29 cellular contexts compared by ENCODE assay signal in the genomic region with DNA sequence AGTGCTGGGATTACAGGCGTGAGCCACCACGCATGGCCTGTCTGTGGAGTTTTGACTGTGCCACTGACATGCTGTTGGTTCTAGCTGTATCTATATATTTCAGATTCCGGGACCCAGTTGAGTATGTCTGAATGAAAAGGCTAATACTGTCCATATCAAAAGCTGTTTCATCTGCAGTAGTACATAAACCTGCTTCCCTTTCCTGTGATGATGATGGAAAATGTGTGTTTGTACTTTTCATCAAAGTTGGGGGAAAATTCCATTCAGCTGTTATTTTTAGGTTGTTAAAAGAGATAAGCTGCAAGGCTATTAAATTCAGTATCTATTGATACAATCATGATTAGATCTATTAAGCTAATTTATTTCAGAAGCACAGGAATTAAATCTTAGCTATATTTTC.
"Had no signal": no experiment of that assay in that cellular context is flagged by ENCODE, and none has a peak within 500 bp of the region (broad histone marks: within the 10 kb centered on the region; RNA-seq: fewer than 3 reads in every experiment).

No MANE protein-coding gene starts in this region.

- H3K36me3 ChIP-seq: stomach, suprapubic skin, thoracic aorta, thyroid gland, tibial artery, tibial nerve, transverse colon, upper lobe of left lung, upper lobe of right lung, uterus, vagina had no signal

- H3K9me3 Mint-ChIP-seq: stimulated activated memory B cell treated with anti-CD40 and anti-IgM and Interleukin-4, amounts not matched to agents 10 μg/mL and 1 μg/mL and 100 μg/mL, for 72 hours; stimulated activated naive B cell treated with anti-CD40 and anti-IgM and Interleukin-4, amounts not matched to agents 10 μg/mL and 1 μg/mL and 100 μg/mL, for 72 hours; stimulated activated naive CD8-positive, alpha-beta T cell treated with anti-CD3 and anti-CD28 coated beads, Interleukin-15, amount 100 ng/mL, for 72 hours; stimulated activated naive CD8-positive, alpha-beta T cell treated with anti-CD3 and anti-CD28 coated beads, Interleukin-15, Interleukin-2, amounts not matched to agents 100 ng/mL and 50 ng/mL, for 24 hours; type B pancreatic cell had no signal

- H3K27ac ChIP-seq: stomach, suprapubic skin, testis, thoracic aorta, thyroid gland, tibial artery, tibial nerve, transverse colon, upper lobe of left lung, upper lobe of right lung, uterus, vagina had no signal

- H3K27me3 Mint-ChIP-seq: stimulated activated memory B cell treated with anti-CD40 and anti-IgM and Interleukin-4, amounts not matched to agents 10 μg/mL and 1 μg/mL and 100 μg/mL, for 72 hours had no signal

- H3K4me3 ChIP-seq: stomach, suprapubic skin, testis, thoracic aorta, thyroid gland, tibial artery, tibial nerve, transverse colon, upper lobe of left lung, upper lobe of right lung, uterus, vagina had no signal

- DNase-seq: stimulated activated CD4-positive, alpha-beta T cell treated with anti-CD3 and anti-CD28 coated beads, Interleukin-2, amount 100 ng/mL, for 48 hours; stimulated activated CD4-positive, alpha-beta T cell treated with anti-CD3 and anti-CD28 coated beads, Interleukin-4, amount 100 ng/mL, for 1 hour; stimulated activated CD4-positive, alpha-beta T cell treated with anti-CD3 and anti-CD28 coated beads, Interleukin-4, amount 100 ng/mL, for 24 hours; stimulated activated CD4-positive, alpha-beta T cell treated with anti-CD3 and anti-CD28 coated beads, Interleukin-4, amount 100 ng/mL, for 4 hours; stimulated activated CD8-positive, alpha-beta memory T cell treated with anti-CD3 and anti-CD28 coated beads, Interleukin-4, amount 100 ng/mL, for 48 hours; stimulated activated naive B cell treated with anti-CD40 and anti-IgM and Interleukin-4, amounts not matched to agents 10 μg/mL and 1 μg/mL and 100 μg/mL, for 72 hours; stimulated activated naive CD4-positive, alpha-beta T cell; stimulated activated naive CD4-positive, alpha-beta T cell treated with Interleukin-2 at 50 U/mL for 16 hours; stimulated activated naive CD8-positive, alpha-beta T cell treated with anti-CD3 and anti-CD28 coated beads, Interleukin-15, amount 100 ng/mL, for 72 hours; stimulated activated naive CD8-positive, alpha-beta T cell treated with anti-CD3 and anti-CD28 coated beads, Interleukin-15, Interleukin-2, amounts not matched to agents 100 U/mL and 50 U/mL, for 24 hours; stomach; substantia nigra; testis; thyroid gland; tibial artery; transverse colon; trophoblast cell; upper lobe of left lung; uterus had no signal

- H3K27me3 ChIP-seq: stomach, suprapubic skin, testis, thyroid gland, tibial artery, tibial nerve, transverse colon, upper lobe of left lung, upper lobe of right lung, uterus, vagina had no signal

- H3K4me1 Mint-ChIP-seq: stimulated activated effector memory CD8-positive, alpha-beta T cell treated with anti-CD3 and anti-CD28 coated beads, Interleukin-12 subunit alpha, Interleukin-12 subunit beta, amount 100 ng/mL, for 72 hours; stimulated activated memory B cell treated with anti-CD40 and anti-IgM and Interleukin-4, amounts not matched to agents 10 μg/mL and 1 μg/mL and 100 μg/mL, for 72 hours; stimulated activated naive B cell treated with anti-CD40 and anti-IgM and Interleukin-4, amounts not matched to agents 10 μg/mL and 1 μg/mL and 100 μg/mL, for 72 hours; stimulated activated naive CD8-positive, alpha-beta T cell treated with anti-CD3 and anti-CD28 coated beads, Interleukin-15, amount 100 ng/mL, for 72 hours had no signal

- H3K9me3 ChIP-seq: stomach, suprapubic skin, testis, thoracic aorta, thyroid gland, tibial artery, tibial nerve, transverse colon, upper lobe of left lung, upper lobe of right lung, uterus, vagina had no signal

- H3K27ac Mint-ChIP-seq: stimulated activated effector memory CD8-positive, alpha-beta T cell treated with anti-CD3 and anti-CD28 coated beads, Interleukin-12 subunit alpha, Interleukin-12 subunit beta, amount 100 ng/mL, for 72 hours; stimulated activated memory B cell treated with anti-CD40 and anti-IgM and Interleukin-4, amounts not matched to agents 10 μg/mL and 1 μg/mL and 100 μg/mL, for 72 hours; stimulated activated naive B cell treated with anti-CD40 and anti-IgM and Interleukin-4, amounts not matched to agents 10 μg/mL and 1 μg/mL and 100 μg/mL, for 72 hours; stimulated activated naive CD8-positive, alpha-beta T cell treated with anti-CD3 and anti-CD28 coated beads, Interleukin-15, amount 100 ng/mL, for 72 hours; stimulated activated naive CD8-positive, alpha-beta T cell treated with anti-CD3 and anti-CD28 coated beads, Interleukin-15, Interleukin-2, amounts not matched to agents 100 ng/mL and 50 ng/mL, for 24 hours; type B pancreatic cell had no signal

- FAIRE-seq: urothelium cell line had no signal

- H3K4me1 ChIP-seq: stomach, suprapubic skin, testis, thyroid gland, tibial artery, transverse colon, upper lobe of left lung, upper lobe of right lung, uterus, vagina had no signal

- H3K36me3 Mint-ChIP-seq: stimulated activated effector memory CD8-positive, alpha-beta T cell treated with anti-CD3 and anti-CD28 coated beads, Interleukin-12 subunit alpha, Interleukin-12 subunit beta, amount 100 ng/mL, for 72 hours; stimulated activated memory B cell treated with anti-CD40 and anti-IgM and Interleukin-4, amounts not matched to agents 10 μg/mL and 1 μg/mL and 100 μg/mL, for 72 hours; stimulated activated naive B cell treated with anti-CD40 and anti-IgM and Interleukin-4, amounts not matched to agents 10 μg/mL and 1 μg/mL and 100 μg/mL, for 72 hours; type B pancreatic cell had no signal

- H3K4me3 Mint-ChIP-seq: stimulated activated effector memory CD8-positive, alpha-beta T cell treated with anti-CD3 and anti-CD28 coated beads, Interleukin-12 subunit alpha, Interleukin-12 subunit beta, amount 100 ng/mL, for 72 hours; stimulated activated memory B cell treated with anti-CD40 and anti-IgM and Interleukin-4, amounts not matched to agents 10 μg/mL and 1 μg/mL and 100 μg/mL, for 72 hours; stimulated activated naive B cell treated with anti-CD40 and anti-IgM and Interleukin-4, amounts not matched to agents 10 μg/mL and 1 μg/mL and 100 μg/mL, for 72 hours; stimulated activated naive CD8-positive, alpha-beta T cell treated with anti-CD3 and anti-CD28 coated beads, Interleukin-15, amount 100 ng/mL, for 72 hours; stimulated activated naive CD8-positive, alpha-beta T cell treated with anti-CD3 and anti-CD28 coated beads, Interleukin-15, Interleukin-2, amounts not matched to agents 100 ng/mL and 50 ng/mL, for 24 hours; type B pancreatic cell had no signal
